In genomic region chr17:6556121-6557039, GRCh38 we compare ENCODE assay signal across 8 cellular contexts. TPM values are rescaled to one million over a fixed set of nuclear protein-coding genes. Genes with fewer than 3 reads are reported as not detected.
A peak's percentile ranks its signal among the peaks of the same experiment; 100 is the strongest.
DNase-seq lines count a peak whose midpoint lies in the region; ATAC-seq, FAIRE-seq and TF ChIP-seq lines count a peak whose summit lies in the region.

TSS of gene PITPNM3 (minus strand) at chr17:6556555. CDS start at chr17:6556406, 149 bp downstream.

- peak within 1 kb of the TSS; percentile 85 for H3K4me2 ChIP-seq in keratinocyte (ENCODE audit: control insufficient read depth, extremely low read depth, insufficient read depth, low read depth, low read length)

- no peaks in the 10 kb centered on the region for H3K9me3 Mint-ChIP-seq in stimulated activated naive CD8-positive, alpha-beta T cell treated with anti-CD3 and anti-CD28 coated beads, Interleukin-15, Interleukin-2, amounts not matched to agents 100 ng/mL and 50 ng/mL, for 24 hours

- FAIRE-seq in keratinocyte (lab: Jason Lieb, UNC), result no peak

- dilution Hi-C loops in keratinocyte (cut with MboI; ENCODE audit: extremely low pct_ligation_motif_present, low sequenced_read_pairs), result no loop called here

- no peaks in the 10 kb centered on the region for H3K9me1 ChIP-seq in keratinocyte (ENCODE audit: control insufficient read depth, extremely low read depth, insufficient read depth, low read length)

- H3K27me3 ChIP-seq in keratinocyte (ENCODE audit: control insufficient read depth, extremely low read depth, insufficient read depth, low read length), result no peaks in the 10 kb centered on the region

- H3K4me3 Mint-ChIP-seq in stimulated activated naive CD8-positive, alpha-beta T cell treated with anti-CD3 and anti-CD28 coated beads, Interleukin-15, Interleukin-2, amounts not matched to agents 100 ng/mL and 50 ng/mL, for 24 hours, result peak within 1 kb of the TSS; percentile 57

- ATAC-seq in GM18511 (IDR thresholded peaks at IDR 0.05; ENCODE audit: unreplicated experiment) (no peak), GM19324 (IDR thresholded peaks at IDR 0.05; ENCODE audit: low FRiP score, unreplicated experiment) (no peak)

- peaks cover 36% of the 10 kb centered on the region for H3K4me1 ChIP-seq in keratinocyte (ENCODE audit: control insufficient read depth, extremely low read depth, insufficient read depth, low read length)

- peak within 1 kb of the TSS; percentile 78 for H2AFZ ChIP-seq in keratinocyte (ENCODE audit: control insufficient read depth, low read length)

- H3K4me1 Mint-ChIP-seq in stimulated activated naive CD8-positive, alpha-beta T cell treated with anti-CD3 and anti-CD28 coated beads, Interleukin-15, Interleukin-2, amounts not matched to agents 100 ng/mL and 50 ng/mL, for 24 hours (ENCODE audit: low read depth), result peaks cover 5% of the 10 kb centered on the region

- peak within 1 kb of the TSS; percentile 65 to 83 (median 80) for H3K4me3 ChIP-seq in keratinocyte (ENCODE audit: control insufficient read depth in 2 of 3, extremely low read depth in 1 of 3, insufficient read depth in 2 of 3, low read depth in 1 of 3, low read length in 3 of 3)

- H3K27me3 Mint-ChIP-seq in stimulated activated naive CD8-positive, alpha-beta T cell treated with anti-CD3 and anti-CD28 coated beads, Interleukin-15, Interleukin-2, amounts not matched to agents 100 ng/mL and 50 ng/mL, for 24 hours, result peaks cover 50% of the 10 kb centered on the region

- peak within 1 kb of the TSS; percentile 86 for H3K9ac ChIP-seq in keratinocyte (ENCODE audit: control insufficient read depth, extremely low read depth, insufficient read depth, low read length)

- H3K79me2 ChIP-seq in keratinocyte (ENCODE audit: control insufficient read depth, insufficient read depth, low read length), result no peaks in the 10 kb centered on the region

- H4K20me1 ChIP-seq in keratinocyte (ENCODE audit: control insufficient read depth, extremely low read depth, insufficient read depth, low read length), result no peaks in the 10 kb centered on the region

- no peak within 1 kb of the TSS for H3K27ac Mint-ChIP-seq in stimulated activated naive CD8-positive, alpha-beta T cell treated with anti-CD3 and anti-CD28 coated beads, Interleukin-15, Interleukin-2, amounts not matched to agents 100 ng/mL and 50 ng/mL, for 24 hours

- peak; percentile 3 for DNase-seq in NCI-H345 (lab: John Stamatoyannopoulos, UW)
- DNase-seq in NCI-H345 treated with DMSO at 0.1 percent for 48 hours (lab: John Stamatoyannopoulos, UW; ENCODE audit: unreplicated experiment), result no peak
- peak; percentile 49 for DNase-seq in astrocyte of the hippocampus (ENCODE audit: low read depth, low spot score)
- no peak for DNase-seq in keratinocyte (ENCODE audit: low read depth, low spot score)
- no peak for DNase-seq in effector CD4-positive, alpha-beta T cell

- H3K36me3 Mint-ChIP-seq in stimulated activated naive CD8-positive, alpha-beta T cell treated with anti-CD3 and anti-CD28 coated beads, Interleukin-15, Interleukin-2, amounts not matched to agents 100 ng/mL and 50 ng/mL, for 24 hours (ENCODE audit: low read depth), result no peaks in the 10 kb centered on the region

- H3K27ac ChIP-seq in keratinocyte (ENCODE audit: control insufficient read depth, insufficient read depth, low read length), result peak within 1 kb of the TSS; percentile 77

- no peaks in the 10 kb centered on the region for H3K36me3 ChIP-seq in keratinocyte (ENCODE audit: control insufficient read depth in 2 of 2, extremely low read depth in 1 of 2, insufficient read depth in 2 of 2, low read length in 2 of 2)

- no peaks in the 10 kb centered on the region for H3K9me3 ChIP-seq in keratinocyte (ENCODE audit: control insufficient read depth, low read depth, low read length)

- no peak for TF ChIP-seq CTCF in keratinocyte (optimal IDR thresholded peaks at IDR 0.05 in 1 of 3, IDR thresholded peaks at IDR 0.05 in 1 of 3, conservative IDR thresholded peaks at IDR 0.05 in 1 of 3; ENCODE audit: extremely low read depth in 1 of 3, insufficient read depth in 2 of 3, low read length in 3 of 3)

RNA-seq across cellular contexts. Expression of gene PITPNM3, which starts in this region (rescaled TPM):
- polyA plus RNA-seq in keratinocyte, result 7.7 to 13.6 TPM (median 8.3 TPM) in 3 replicates
- 4.5 TPM for polyA plus RNA-seq in keratinocyte (2011; ENCODE audit: low read depth)
- polyA plus RNA-seq in keratinocyte (2011; cell fraction: cytosol; rRNA removed), result 7.1 and 10.9 TPM in 2 replicates
- polyA plus RNA-seq in keratinocyte (2011; cell fraction: nucleus; rRNA removed), result 19.5 and 25.2 TPM in 2 replicates
- 9.0 and 9.4 TPM in 2 replicates for polyA plus RNA-seq in keratinocyte (2012; ENCODE audit: low replicate concordance)
- 11.0 to 20.7 TPM (median 16.5 TPM) in 3 replicates for polyA minus RNA-seq in keratinocyte
- polyA minus RNA-seq in keratinocyte (2011; cell fraction: cytosol; rRNA and poly(A)+ RNA removed), result 16.3 TPM
- polyA minus RNA-seq in keratinocyte (2011; cell fraction: nucleus; rRNA and poly(A)+ RNA removed), result 15.8 and 17.8 TPM in 2 replicates

Comparison
In these comparisons a context has a peak if more than half of its experiments do, and no peak if none do; other contexts are left out.
1. DNase-seq: peak in NCI-H345 (single experiment) and astrocyte of the hippocampus (single experiment); none in NCI-H345 treated with DMSO at 0.1 percent for 48 hours (single experiment), keratinocyte (single experiment) and effector CD4-positive, alpha-beta T cell (single experiment).